ENCODE assay signal across 30 cellular contexts in genomic region chr19:7288977-7289376, GRCh38. TPM values are rescaled to one million over a fixed set of nuclear protein-coding genes. Genes with fewer than 3 reads are reported as not detected.
DNase-seq lines count a peak whose midpoint lies in the region; ATAC-seq, FAIRE-seq and TF ChIP-seq lines count a peak whose summit lies in the region.
"Had no signal": no experiment of that assay in that cellular context is flagged by ENCODE, and none has a peak within 500 bp of the region (broad histone marks: within the 10 kb centered on the region; RNA-seq: fewer than 3 reads in every experiment).

No MANE protein-coding gene starts in this region.

- no peak for FAIRE-seq in HepG2 (lab: Jason Lieb, UNC)
- FAIRE-seq: A204.1, colon, RCC 7860 had no signal

- WGBS in HepG2 (ENCODE audit: low lambda C conversion rate): 89% methylated on average over 6 of the region's 6 CpGs
- WGBS in right lobe of liver (ENCODE audit: insufficient coverage, low coverage, low lambda C conversion rate, missing lambda C conversion rate): 53% methylated on average over 3 of the region's 6 CpGs
- WGBS in body of pancreas, 2 donors: 18 to 23% methylated on average over 6 of the region's 6 CpGs
- WGBS in psoas muscle, 3 donors: 19 to 46% (median 25%) methylated on average over 6 of the region's 6 CpGs

- DNase-seq in HepG2 (ENCODE audit: low spot score) (no peak), right lobe of liver (no peak), body of pancreas (no peak), psoas muscle (no peak), NCI-H2196 (lab: John Stamatoyannopoulos, UW; ENCODE audit: unreplicated experiment) (no peak), retina (no peak)
- DNase-seq in activated CD4-positive, alpha-beta T cell treated with anti-CD3 and anti-CD28 coated beads for 1 hour: no peak
- no peak for DNase-seq in activated CD8-positive, alpha-beta memory T cell treated with anti-CD3 and anti-CD28 coated beads for 24 hours
- DNase-seq: activated CD4-positive, alpha-beta T cell treated with anti-CD3 and anti-CD28 coated beads, Interleukin-2, amount 10 ng/mL, durations not matched to agents 7 days and 5 days; activated gamma-delta T cell; activated naive CD8-positive, alpha-beta T cell treated with anti-CD3 and anti-CD28 coated beads, Interleukin-2, amount 10 ng/mL, durations not matched to agents 7 days and 5 days; activated T-cell treated with anti-CD3 and anti-CD28 coated beads, Interleukin-2, amount 50 U/mL, for 4 hours; CD8-positive, alpha-beta memory T cell; effector CD8-positive, alpha-beta T cell; H7; hippocampal formation; immature natural killer cell; left colon; NCI-H1436; NCI-H345; NCI-H774; SIG-M5; stimulated activated CD4-positive, alpha-beta T cell treated with anti-CD3 and anti-CD28 coated beads, Interleukin-4, amount 100 ng/mL, for 4 hours; upper lobe of left lung had no signal

- H3K4me3 ChIP-seq in HepG2 (replicated peaks in 1 of 3; ENCODE audit: insufficient read depth in 1 of 3, low read depth in 2 of 3, low read length in 3 of 3) (no peak overlapping the region), right lobe of liver (no peak overlapping the region), body of pancreas (no peak overlapping the region), psoas muscle (no peak overlapping the region)
- H3K4me3 ChIP-seq: ascending aorta, cardiac muscle cell, gastroesophageal sphincter, upper lobe of left lung had no signal

- no TSS peak for BruUV-seq in HepG2 (replicated peaks; lab: Mats Ljungman, UMichigan)

- H3K79me2 ChIP-seq in HepG2 (ENCODE audit: insufficient read depth, low read length): peaks cover 69% of the 10 kb centered on the region

- 0 out of 5 replicates have a peak, but pooled peaks cover 0 to 1% of the 10 kb centered on the region in 2 experiments for H3K36me3 ChIP-seq in HepG2 (replicated peaks in 1 of 2; ENCODE audit: control insufficient read depth in 1 of 2, insufficient read depth in 2 of 2, low read length in 2 of 2)
- no peaks in the 10 kb centered on the region for H3K36me3 ChIP-seq in right lobe of liver
- no peaks in the 10 kb centered on the region for H3K36me3 ChIP-seq in body of pancreas (replicated peaks in 1 of 2; ENCODE audit: insufficient read depth in 1 of 2, low read depth in 2 of 2)
- peaks cover 0 to 4% of the 10 kb centered on the region in 2 donors for H3K36me3 ChIP-seq in psoas muscle (ENCODE audit: insufficient read depth in 1 of 2, low read depth in 1 of 2)
- H3K36me3 ChIP-seq: cardiac muscle cell, gastroesophageal sphincter, upper lobe of left lung had no signal

- H3K9ac ChIP-seq in HepG2 (ENCODE audit: insufficient read depth, low read depth, low read length): no peak overlapping the region

- TF ChIP-seq CTCF in HepG2 (CRISPR knock-in tag; IDR thresholded peaks at IDR 0.05) (no peak), right lobe of liver (IDR thresholded peaks at IDR 0.05) (no peak), body of pancreas (IDR thresholded peaks at IDR 0.05) (no peak), psoas muscle (IDR thresholded peaks at IDR 0.05) (no peak)

- no peaks in the 10 kb centered on the region for H3K27me3 ChIP-seq in HepG2 (ENCODE audit: control insufficient read depth in 1 of 2, insufficient read depth in 2 of 2, low read length in 2 of 2)
- no peaks in the 10 kb centered on the region for H3K27me3 ChIP-seq in right lobe of liver
- no peaks in the 10 kb centered on the region for H3K27me3 ChIP-seq in body of pancreas
- H3K27me3 ChIP-seq in psoas muscle (ENCODE audit: insufficient read depth in 3 of 3, low read length in 2 of 3): no peaks in the 10 kb centered on the region
- H3K27me3 ChIP-seq: ascending aorta, cardiac muscle cell, gastroesophageal sphincter, upper lobe of left lung had no signal

- POLR2A ChIA-PET in HepG2 (lab: Yijun Ruan, JAX): interaction anchor here (1.7 kb wide), 1 partner anchor 13 kb away, joined by 6 read pairs; no protein-coding TSS in a partner anchor

- no peak overlapping the region for H2AFZ ChIP-seq in HepG2 (ENCODE audit: low read length)

- H3K27ac ChIP-seq in HepG2 (ENCODE audit: extremely low read length, insufficient read depth, low read length) (peak overlapping the region; percentile 76), right lobe of liver (no peak overlapping the region), body of pancreas (peak overlapping the region in 3 of 4 donors; percentile 55 to 99 (median 98)), psoas muscle (peak overlapping the region; percentile 23)
- H3K27ac ChIP-seq: cardiac muscle cell, upper lobe of left lung had no signal

- ATAC-seq in HepG2 (no peak), right lobe of liver (no peak), body of pancreas (no peak), psoas muscle (no peak)
- ATAC-seq: activated T-cell treated with anti-CD3 and anti-CD28 coated beads, Interleukin-2, amount 50 U/mL, for 4 hours; gastroesophageal sphincter; left colon had no signal

- peak overlapping the region; percentile 39; the same call in 1 of the 2 replicates for H3K4me2 ChIP-seq in HepG2 (ENCODE audit: low read depth, low read length)

- no peak for TF ChIP-seq POLR2A in HepG2 (IDR thresholded peaks at IDR 0.05; ENCODE audit: insufficient read depth in 1 of 2, low read depth in 2 of 2, low read length in 2 of 2)
- no peak for TF ChIP-seq POLR2A in right lobe of liver (IDR thresholded peaks at IDR 0.05)
- TF ChIP-seq POLR2A in body of pancreas (IDR thresholded peaks at IDR 0.05): peak in 1 of 3 donors; percentile 2

- TF ChIP-seq EP300 in HepG2 (IDR thresholded peaks at IDR 0.05; ENCODE audit: low read depth in 2 of 2, low read length in 2 of 2): no peak
- TF ChIP-seq EP300 in HepG2 (CRISPR knock-in tag; IDR thresholded peaks at IDR 0.05; ENCODE audit: borderline replicate concordance): no peak

- no peak for TF ChIP-seq RAD21 in HepG2 (CRISPR knock-in tag; IDR thresholded peaks at IDR 0.05)

- in situ Hi-C loops in HepG2 (cut with HindIII; ENCODE audit: extremely low pct_ligation_motif_present, low pct_unique_long_range_greater_than_20kb): no loop called here

- no peaks in the 10 kb centered on the region for H3K9me3 ChIP-seq in HepG2 (ENCODE audit: low read length)
- no peaks in the 10 kb centered on the region for H3K9me3 ChIP-seq in right lobe of liver
- H3K9me3 ChIP-seq in body of pancreas: no peaks in the 10 kb centered on the region
- H3K9me3 ChIP-seq in psoas muscle: no peaks in the 10 kb centered on the region
- H3K9me3 ChIP-seq: ascending aorta, gastroesophageal sphincter, upper lobe of left lung had no signal

- H3K4me1 ChIP-seq in HepG2 (ENCODE audit: insufficient read depth, low read length): peaks cover 56% of the 10 kb centered on the region
- peaks cover 0 to 23% (median 8%) of the 10 kb centered on the region in 4 donors for H3K4me1 ChIP-seq in right lobe of liver
- H3K4me1 ChIP-seq in body of pancreas: peaks cover 54% of the 10 kb centered on the region
- H3K4me1 ChIP-seq in psoas muscle: peaks cover 14% of the 10 kb centered on the region

- intact Hi-C loops in HepG2 (cut with micrococcal nuclease; ENCODE audit: unreplicated experiment): no loop called here
- intact Hi-C loops in right lobe of liver (cut with DNase I): no loop called here
- intact Hi-C loops in body of pancreas (cut with DNase I): no loop called here
- intact Hi-C loops in psoas muscle (cut with DNase I): loop anchor here in 1 of 2 donors (5.0 kb wide), 1 partner anchor 42 kb away; no protein-coding TSS in a partner anchor

- CTCF ChIA-PET in HepG2 (lab: Yijun Ruan, JAX; ENCODE audit: low intra/inter-chr PET ratio, low total read pairs): no interaction called here

- H4K20me1 ChIP-seq in HepG2 (ENCODE audit: insufficient read depth, low read length): peaks cover 47% of the 10 kb centered on the region

RNA-seq across cellular contexts. Expression of gene INSR, which starts 5.2 kb away (rescaled TPM):
- total RNA-seq in HepG2 (2016; rRNA removed; fragmentation: Illumina TruSeq; extraction: Trizol): 13.6 and 24.2 TPM in 2 replicates
- total RNA-seq in HepG2 (2016; cell fraction: cytosol; rRNA removed; fragmentation: Illumina TruSeq; extraction: Trizol; ENCODE audit: low read depth): 3.7 and 4.3 TPM in 2 replicates
- total RNA-seq in HepG2 (2016; cell fraction: insoluble cytoplasmic fraction; rRNA removed; fragmentation: Illumina TruSeq; extraction: Trizol): 10.6 and 24.2 TPM in 2 replicates
- 5.3 and 5.7 TPM in 2 replicates for total RNA-seq in HepG2 (2016; cell fraction: membrane; rRNA removed; fragmentation: Illumina TruSeq; extraction: Trizol)
- 32.3 TPM in 2 replicates for total RNA-seq in HepG2 (2016; cell fraction: nucleus; rRNA removed; fragmentation: Illumina TruSeq; extraction: Trizol)
- 25.7 and 29.8 TPM in 2 replicates for polyA plus RNA-seq in HepG2 (2011; rRNA removed)
- polyA plus RNA-seq in HepG2 (2011; cell fraction: cytosol; rRNA removed): 12.7 and 15.7 TPM in 2 replicates
- 46.8 and 48.9 TPM in 2 replicates for polyA plus RNA-seq in HepG2 (2011; cell fraction: nucleus; rRNA removed)
- polyA plus RNA-seq in HepG2 (2012): 33.3 and 35.1 TPM in 2 replicates
- polyA plus RNA-seq in HepG2 (2016; cell fraction: cytosol; fragmentation: Illumina TruSeq; extraction: Trizol; ENCODE audit: low read depth): 0.49 and 0.50 TPM in 2 replicates
- 5.1 and 6.7 TPM in 2 replicates for polyA plus RNA-seq in HepG2 (2016; cell fraction: insoluble cytoplasmic fraction; fragmentation: Illumina TruSeq; extraction: Trizol; ENCODE audit: low read depth)
- polyA plus RNA-seq in HepG2 (2016; cell fraction: membrane; fragmentation: Illumina TruSeq; extraction: Trizol; ENCODE audit: low read depth): 1.0 and 1.2 TPM in 2 replicates
- 27.7 and 30.4 TPM in 2 replicates for polyA plus RNA-seq in HepG2 (2016; cell fraction: nucleus; fragmentation: Illumina TruSeq; extraction: Trizol; ENCODE audit: insufficient read depth, low read depth)
- polyA minus RNA-seq in HepG2 (2011; rRNA and poly(A)+ RNA removed; ENCODE audit: low replicate concordance): 33.9 and 244 TPM in 2 replicates
- 55.0 and 72.8 TPM in 2 replicates for polyA minus RNA-seq in HepG2 (2011; cell fraction: cytosol; rRNA and poly(A)+ RNA removed)
- polyA minus RNA-seq in HepG2 (2011; cell fraction: nucleus; rRNA and poly(A)+ RNA removed): 105 and 154 TPM in 2 replicates
- 100 to 1,000 TPM in 4 of 6 experiments, 10 to 100 TPM in 2; 82.7 to 121 (median 106) TPM for total RNA-seq in right lobe of liver
- total RNA-seq in body of pancreas: 100 to 1,000 TPM; 243 to 284 TPM
- total RNA-seq in psoas muscle: 10 to 100 TPM; 48.5 to 95.1 (median 66.3) TPM
- polyA plus RNA-seq in psoas muscle: 10 to 100 TPM in 2 of 3 donors, 1 to 10 TPM in 1; 3.7 to 13.7 (median 11.4) TPM
- polyA plus RNA-seq: CD8-positive, alpha-beta memory T cell had no signal

RNA-seq across cellular contexts. Expression of gene ARHGEF18, which starts 59.8 kb away (rescaled TPM):
- total RNA-seq in HepG2 (2016; rRNA removed; fragmentation: Illumina TruSeq; extraction: Trizol): 14.5 and 17.5 TPM in 2 replicates
- 1.7 and 1.8 TPM in 2 replicates for total RNA-seq in HepG2 (2016; cell fraction: cytosol; rRNA removed; fragmentation: Illumina TruSeq; extraction: Trizol; ENCODE audit: low read depth)
- 13.1 and 19.3 TPM in 2 replicates for total RNA-seq in HepG2 (2016; cell fraction: insoluble cytoplasmic fraction; rRNA removed; fragmentation: Illumina TruSeq; extraction: Trizol)
- total RNA-seq in HepG2 (2016; cell fraction: membrane; rRNA removed; fragmentation: Illumina TruSeq; extraction: Trizol): 4.9 and 5.2 TPM in 2 replicates
- 11.5 and 13.9 TPM in 2 replicates for total RNA-seq in HepG2 (2016; cell fraction: nucleus; rRNA removed; fragmentation: Illumina TruSeq; extraction: Trizol)
- polyA plus RNA-seq in HepG2 (2011; rRNA removed): 4.2 and 7.2 TPM in 2 replicates
- 5.5 and 6.5 TPM in 2 replicates for polyA plus RNA-seq in HepG2 (2011; cell fraction: cytosol; rRNA removed)
- 13.2 and 16.3 TPM in 2 replicates for polyA plus RNA-seq in HepG2 (2011; cell fraction: nucleus; rRNA removed)
- polyA plus RNA-seq in HepG2 (2012): 10.7 and 11.4 TPM in 2 replicates
- polyA plus RNA-seq in HepG2 (2016; cell fraction: cytosol; fragmentation: Illumina TruSeq; extraction: Trizol; ENCODE audit: low read depth): 0.86 and 0.89 TPM in 2 replicates
- polyA plus RNA-seq in HepG2 (2016; cell fraction: insoluble cytoplasmic fraction; fragmentation: Illumina TruSeq; extraction: Trizol; ENCODE audit: low read depth): 8.2 and 11.6 TPM in 2 replicates
- 2.0 and 2.3 TPM in 2 replicates for polyA plus RNA-seq in HepG2 (2016; cell fraction: membrane; fragmentation: Illumina TruSeq; extraction: Trizol; ENCODE audit: low read depth)
- polyA plus RNA-seq in HepG2 (2016; cell fraction: nucleus; fragmentation: Illumina TruSeq; extraction: Trizol; ENCODE audit: insufficient read depth, low read depth): 13.8 and 16.4 TPM in 2 replicates
- polyA minus RNA-seq in HepG2 (2011; rRNA and poly(A)+ RNA removed; ENCODE audit: low replicate concordance): 7.5 and 13.6 TPM in 2 replicates
- 6.7 and 11.8 TPM in 2 replicates for polyA minus RNA-seq in HepG2 (2011; cell fraction: cytosol; rRNA and poly(A)+ RNA removed)
- 10.2 and 11.5 TPM in 2 replicates for polyA minus RNA-seq in HepG2 (2011; cell fraction: nucleus; rRNA and poly(A)+ RNA removed)
- total RNA-seq in right lobe of liver: 10 to 100 TPM; 15.1 to 19.2 (median 17.7) TPM
- 10 to 100 TPM; 30.0 to 51.6 TPM for total RNA-seq in body of pancreas
- total RNA-seq in psoas muscle: 1 to 10 TPM; 6.0 to 8.3 (median 6.9) TPM
- polyA plus RNA-seq in psoas muscle: 10 to 100 TPM in 1 of 3 donors, 1 to 10 TPM in 2; 3.5 to 12.2 (median 5.3) TPM

Comparison
In these comparisons a context has a peak if more than half of its experiments do, and no peak if none do; other contexts are left out.
1. H3K27ac ChIP-seq: peak in HepG2 (single experiment), body of pancreas (3 of 4) and psoas muscle (single experiment); none in right lobe of liver (0 of 3).